Comparison of ENCODE assay signal across 15 cellular contexts in genomic region chr3:11391172-11391879, GRCh38.
DNase-seq lines count a peak whose midpoint lies in the region; ATAC-seq and TF ChIP-seq lines count a peak whose summit lies in the region.
"Had no signal": no experiment of that assay in that cellular context is flagged by ENCODE, and none has a peak within 500 bp of the region (broad histone marks: within the 10 kb centered on the region; RNA-seq: fewer than 3 reads in every experiment).

No MANE protein-coding gene starts in this region.

- TF ChIP-seq CTCF in CD14-positive monocyte (IDR thresholded peaks at IDR 0.05), result no peak

- H3K4me3 Mint-ChIP-seq in T-helper 17 cell (no peak overlapping the region), CD14-positive monocyte (no peak overlapping the region)
- H3K4me3 Mint-ChIP-seq: activated naive CD8-positive, alpha-beta T cell treated with anti-CD3 and anti-CD28 coated beads for 36 hours; CD4-positive, alpha-beta memory T cell had no signal

- peaks cover 2% of the 10 kb centered on the region for H3K36me3 Mint-ChIP-seq in T-helper 17 cell (ENCODE audit: low read depth)
- peaks cover 66 to 79% of the 10 kb centered on the region in 2 donors for H3K36me3 Mint-ChIP-seq in CD14-positive monocyte

- no peaks in the 10 kb centered on the region for H3K9me3 ChIP-seq in T-helper 17 cell (ENCODE audit: control insufficient read depth, low read length, poor library complexity, severe bottlenecking)
- H3K9me3 ChIP-seq: gastrocnemius medialis, left lung had no signal

- H3K27me3 Mint-ChIP-seq in T-helper 17 cell, result no peaks in the 10 kb centered on the region
- no peaks in the 10 kb centered on the region for H3K27me3 Mint-ChIP-seq in CD14-positive monocyte (ENCODE audit: low read depth in 3 of 3)
- H3K27me3 Mint-ChIP-seq: activated naive CD8-positive, alpha-beta T cell treated with anti-CD3 and anti-CD28 coated beads for 36 hours; CD4-positive, alpha-beta memory T cell had no signal

- intact Hi-C loops in CD14-positive monocyte (cut with micrococcal nuclease), result no loop called here

- H3K4me1 Mint-ChIP-seq in T-helper 17 cell (peaks cover 18% of the 10 kb centered on the region), CD14-positive monocyte (peaks cover 2% of the 10 kb centered on the region)

- H3K27ac Mint-ChIP-seq in T-helper 17 cell (peak overlapping the region; percentile 24), CD14-positive monocyte (peak overlapping the region in 1 of 7 donors; percentile 38)
- H3K27ac Mint-ChIP-seq: activated naive CD8-positive, alpha-beta T cell treated with anti-CD3 and anti-CD28 coated beads for 36 hours had no signal

- peak; percentile 19 for DNase-seq in GM03348 (ENCODE audit: low spot score)
- DNase-seq in T-helper 17 cell, result no peak
- peak; percentile 51 for DNase-seq in inferior parietal cortex (ENCODE audit: extremely low spot score)
- DNase-seq in renal cortical epithelial cell (ENCODE audit: low read depth), result peak; percentile 86
- no peak for DNase-seq in CD14-positive monocyte (ENCODE audit: low spot score)
- no peak for DNase-seq in NCI-H1105 (lab: John Stamatoyannopoulos, UW)
- DNase-seq in activated naive CD4-positive, alpha-beta T cell treated with anti-CD3 and anti-CD28 coated beads, Interleukin-2, amount 50 U/mL, for 16 hours, result no peak
- DNase-seq: activated naive CD8-positive, alpha-beta T cell treated with anti-CD3 and anti-CD28 coated beads for 36 hours; CD4-positive, alpha-beta memory T cell; gastrocnemius medialis; left lung; RPMI8226; stimulated activated CD4-positive, alpha-beta T cell treated with anti-CD3 and anti-CD28 coated beads, Interleukin-4, amount 100 ng/mL, for 1 hour; stimulated activated naive CD8-positive, alpha-beta T cell treated with anti-CD3 and anti-CD28 coated beads, Interleukin-15, Interleukin-2, amounts not matched to agents 100 U/mL and 50 U/mL, for 24 hours had no signal

- ATAC-seq in T-helper 17 cell (no peak), HG03469 (IDR thresholded peaks at IDR 0.05; ENCODE audit: unreplicated experiment) (no peak)
- ATAC-seq: gastrocnemius medialis; stimulated activated naive CD8-positive, alpha-beta T cell treated with anti-CD3 and anti-CD28 coated beads, Interleukin-15, Interleukin-2, amounts not matched to agents 100 U/mL and 50 U/mL, for 24 hours had no signal

- H3K9me3 Mint-ChIP-seq in CD14-positive monocyte, result peaks cover 0 to 2% (median 0%) of the 10 kb centered on the region in 7 donors
- H3K9me3 Mint-ChIP-seq: activated naive CD8-positive, alpha-beta T cell treated with anti-CD3 and anti-CD28 coated beads for 36 hours had no signal

Comparison
In these comparisons a context has a peak if more than half of its experiments do, and no peak if none do; other contexts are left out.
1. DNase-seq: peak in GM03348 (single experiment), inferior parietal cortex (single experiment) and renal cortical epithelial cell (single experiment); none in T-helper 17 cell (0 of 3), CD14-positive monocyte (single experiment), NCI-H1105 (single experiment) and activated naive CD4-positive, alpha-beta T cell treated with anti-CD3 and anti-CD28 coated beads, Interleukin-2, amount 50 U/mL, for 16 hours (single experiment).